ENCODE assay signal across 18 cellular contexts in the genomic region with DNA sequence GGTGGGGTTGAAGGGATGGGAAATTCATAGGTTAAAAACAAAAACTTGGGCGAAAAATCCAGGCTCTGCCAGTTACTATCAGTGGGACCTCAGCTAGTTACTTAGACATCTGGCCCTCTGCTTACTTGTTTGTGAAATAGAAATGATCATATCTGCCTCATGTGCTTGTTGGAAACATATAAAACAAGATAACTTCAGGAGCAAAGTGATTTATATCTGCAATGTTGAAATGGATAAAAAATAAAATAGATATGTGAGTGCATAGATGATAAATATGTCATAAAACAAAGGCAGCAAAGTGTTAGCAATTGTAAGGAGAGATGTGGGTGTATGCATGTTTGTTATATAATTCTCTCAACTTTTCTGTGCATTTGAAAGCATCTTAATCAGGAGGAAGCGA.
DNase-seq lines count a peak whose midpoint lies in the region; ATAC-seq, FAIRE-seq and TF ChIP-seq lines count a peak whose summit lies in the region.
"Had no signal": no experiment of that assay in that cellular context is flagged by ENCODE, and none has a peak within 500 bp of the region (broad histone marks: within the 10 kb centered on the region; RNA-seq: fewer than 3 reads in every experiment).

No MANE protein-coding gene starts in this region.

- H3K36me3 Mint-ChIP-seq in neural progenitor cell, result no peaks in the 10 kb centered on the region
- H3K36me3 Mint-ChIP-seq: CD4-positive, alpha-beta memory T cell; IgD-negative memory B cell had no signal

- H3K9me3 Mint-ChIP-seq in neural progenitor cell, result no peaks in the 10 kb centered on the region

- no peaks in the 10 kb centered on the region for H3K36me3 ChIP-seq in neural progenitor cell

- no peak overlapping the region for H3K27ac ChIP-seq in A549
- peak overlapping the region in 32 of 59 donors; percentile 1 to 73 (median 44) for H3K27ac ChIP-seq in dorsolateral prefrontal cortex
- H3K27ac ChIP-seq in neural progenitor cell, result no peak overlapping the region
- H3K27ac ChIP-seq: GM23248 had no signal

- intact Hi-C loops in dorsolateral prefrontal cortex (cut with DNase I), result no loop called here

- no peak for DNase-seq in A549 (ENCODE audit: low read depth in 1 of 2, low spot score in 1 of 2)
- no peak for DNase-seq in dorsolateral prefrontal cortex
- DNase-seq in neural progenitor cell (ENCODE audit: low spot score), result no peak
- DNase-seq in superior temporal gyrus (ENCODE audit: extremely low spot score), result peak; percentile 40
- no peak for DNase-seq in DMS 273 (lab: John Stamatoyannopoulos, UW; ENCODE audit: unreplicated experiment)
- DNase-seq: 8988T; ACHN; C1 segment of cervical spinal cord; CD4-positive, alpha-beta memory T cell; DND-41; GF-D8; H7; KG1 had no signal

- H3K4me1 ChIP-seq in A549, result peaks cover 12% of the 10 kb centered on the region
- H3K4me1 ChIP-seq in neural progenitor cell, result peaks cover 24% of the 10 kb centered on the region

- CTCF ChIA-PET in A549 (lab: Yijun Ruan, JAX), result no interaction called here

- H4K20me1 ChIP-seq in neural progenitor cell (ENCODE audit: low read depth), result no peaks in the 10 kb centered on the region

- H3K4me2 ChIP-seq in A549, result no peak overlapping the region
- H3K4me2 ChIP-seq in neural progenitor cell, result no peak overlapping the region

- WGBS in A549 (ENCODE audit: missing lambda C conversion rate), result 66% methylated on average over 2 of the region's 2 CpGs

- H3K27ac Mint-ChIP-seq in neural progenitor cell, result no peak overlapping the region
- H3K27ac Mint-ChIP-seq: B cell; CD4-positive, alpha-beta memory T cell had no signal

- FAIRE-seq in A549 (lab: Jason Lieb, UNC), result peak; percentile 28

- peaks cover 46% of the 10 kb centered on the region for H3K4me1 Mint-ChIP-seq in neural progenitor cell
- H3K4me1 Mint-ChIP-seq: CD4-positive, alpha-beta memory T cell; IgD-negative memory B cell had no signal

- TF ChIP-seq POLR2A in A549 (IDR thresholded peaks at IDR 0.05; ENCODE audit: low read length), result no peak

- H3K27me3 ChIP-seq in dorsolateral prefrontal cortex (no peaks in the 10 kb centered on the region), neural progenitor cell (no peaks in the 10 kb centered on the region)

- no peaks in the 10 kb centered on the region for H3K27me3 Mint-ChIP-seq in neural progenitor cell (ENCODE audit: insufficient read depth, low read depth)
- H3K27me3 Mint-ChIP-seq: CD4-positive, alpha-beta memory T cell had no signal

- no peak overlapping the region for H3K4me3 ChIP-seq in A549
- no peak overlapping the region for H3K4me3 ChIP-seq in dorsolateral prefrontal cortex
- H3K4me3 ChIP-seq in neural progenitor cell, result no peak overlapping the region
- H3K4me3 ChIP-seq: GM23248 had no signal

- no peaks in the 10 kb centered on the region for H3K79me2 ChIP-seq in neural progenitor cell (ENCODE audit: low read depth)

- TF ChIP-seq RAD21 in A549 (conservative IDR thresholded peaks at IDR 0.05 in 1 of 2, IDR thresholded peaks at IDR 0.05 in 1 of 2), result no peak

- POLR2A ChIA-PET in A549 (lab: Yijun Ruan, JAX), result no interaction called here

- no peak overlapping the region for H3K4me3 Mint-ChIP-seq in neural progenitor cell
- H3K4me3 Mint-ChIP-seq: B cell; CD4-positive, alpha-beta memory T cell; IgD-negative memory B cell had no signal

- peaks cover 21% of the 10 kb centered on the region for H3F3A ChIP-seq in neural progenitor cell (ENCODE audit: low read depth)

- TF ChIP-seq EP300 in A549 (IDR thresholded peaks at IDR 0.05), result no peak

- TF ChIP-seq CTCF in A549 (IDR thresholded peaks at IDR 0.05) (no peak), dorsolateral prefrontal cortex (IDR thresholded peaks at IDR 0.05 in 54 of 56, conservative IDR thresholded peaks at IDR 0.05 in 2 of 56; ENCODE audit: low read depth in 1 of 56, partially characterized antibody in 56 of 56) (no peak), neural progenitor cell (IDR thresholded peaks at IDR 0.05) (no peak)

- no peak overlapping the region for H3K9ac ChIP-seq in neural progenitor cell
- H3K9ac ChIP-seq: GM23248 had no signal

- peak overlapping the region; percentile 65 for H2AFZ ChIP-seq in neural progenitor cell (replicated peaks)
- H2AFZ ChIP-seq: GM23248 had no signal

- no peak for ATAC-seq in A549
- no peak for ATAC-seq in HG02610 (IDR thresholded peaks at IDR 0.05; ENCODE audit: unreplicated experiment)
- ATAC-seq in GM18858 (IDR thresholded peaks at IDR 0.05; ENCODE audit: unreplicated experiment), result no peak

- H3K9me3 ChIP-seq in A549 (no peaks in the 10 kb centered on the region), neural progenitor cell (ENCODE audit: low read depth) (no peaks in the 10 kb centered on the region)

TF ChIP-seq in A549, 52 proteins besides CTCF, POLR2A, EP300 and RAD21:
- TF ChIP-seq HOXB5 (CRISPR knock-in tag; IDR thresholded peaks at IDR 0.05) (no peak), KDM1A (IDR thresholded peaks at IDR 0.05; ENCODE audit: low read depth) (no peak), RFX5 (IDR thresholded peaks at IDR 0.05) (no peak), HDAC2 (IDR thresholded peaks at IDR 0.05) (no peak)
TF ChIP-seq in A549: peak in this region for 0.

Comparison
In these comparisons a context has a peak if more than half of its experiments do, and no peak if none do; other contexts are left out.
1. H3K27ac ChIP-seq: peak in dorsolateral prefrontal cortex (32 of 59); none in A549 (0 of 2) and neural progenitor cell (single experiment).